In the genomic region with DNA sequence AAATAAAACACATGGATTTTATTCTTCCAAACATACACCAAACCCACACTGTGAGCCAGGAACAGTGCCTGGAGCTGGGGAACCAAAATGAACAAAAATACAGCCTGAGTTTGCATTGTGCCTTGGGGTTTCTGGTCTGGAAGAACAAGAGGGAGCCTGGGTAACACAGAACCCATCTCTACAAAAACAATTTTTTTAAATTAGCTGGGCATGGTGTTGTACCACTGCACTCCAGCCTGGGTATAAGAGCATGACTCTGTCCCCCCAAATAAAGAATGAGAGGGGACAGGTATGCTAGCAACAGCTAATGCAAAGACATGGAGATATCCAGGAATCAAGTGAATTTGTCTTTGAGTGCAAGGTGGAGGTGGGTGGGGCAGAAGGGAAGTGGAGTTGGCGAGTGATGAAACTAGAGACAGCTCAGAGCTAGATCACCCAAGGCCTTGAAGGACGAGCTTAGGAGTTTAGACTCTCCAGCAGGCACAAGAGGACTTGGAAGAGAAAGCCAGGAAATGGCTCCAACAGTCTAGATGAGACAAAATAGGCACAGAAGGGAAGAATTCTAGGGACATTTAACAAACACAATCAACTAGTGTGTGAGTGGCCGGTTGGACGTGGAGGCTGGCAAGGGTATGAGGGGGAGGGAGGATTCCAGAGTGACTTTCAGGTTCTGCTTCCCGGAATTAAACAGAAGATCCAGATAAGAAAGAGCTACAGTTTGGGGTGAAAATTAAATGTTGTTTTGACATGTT, we compare ENCODE assay signal across 8 cellular contexts. TPM values are rescaled to one million over a fixed set of nuclear protein-coding genes. Genes with fewer than 3 reads are reported as not detected.
DNase-seq lines count a peak whose midpoint lies in the region; ATAC-seq and TF ChIP-seq lines count a peak whose summit lies in the region.

No MANE protein-coding gene starts in this region.

- intact Hi-C loops in activated CD4-positive, alpha-beta T cell treated with anti-CD3 and anti-CD28 coated beads for 36 hours (cut with DNase I, micrococcal nuclease), result loop anchor here (1.0 kb wide), 2 partner anchors 12 to 43 kb away; no protein-coding TSS in a partner anchor
- intact Hi-C loops in activated T-helper 1 cell treated with anti-CD3 and anti-CD28 coated beads, Interleukin-12 subunit alpha, Interleukin-12 subunit beta, Interleukin-2, Interleukin-4 antibody, amounts not matched to agents 30 ng/mL and 10 ng/mL and 1 ng/mL, durations not matched to agents 14 hours and 24 hours and 36 hours (cut with micrococcal nuclease), result loop anchor here (1.0 kb wide), 1 partner anchor 21 kb away; no protein-coding TSS in a partner anchor
- intact Hi-C loops in testis (cut with DNase I; ENCODE audit: low total_unique reads), result no loop called here
- intact Hi-C loops in posterior vena cava (cut with DNase I), result no loop called here

- no peaks in the 10 kb centered on the region for H3K9me3 Mint-ChIP-seq in activated CD4-positive, alpha-beta T cell treated with anti-CD3 and anti-CD28 coated beads for 36 hours (ENCODE audit: low read depth)
- H3K9me3 Mint-ChIP-seq in activated T-helper 1 cell treated with anti-CD3 and anti-CD28 coated beads, Interleukin-12 subunit alpha, Interleukin-12 subunit beta, Interleukin-2, Interleukin-4 antibody, amounts not matched to agents 30 ng/mL and 10 ng/mL and 1 ng/mL, durations not matched to agents 14 hours and 24 hours and 36 hours, result no peaks in the 10 kb centered on the region

- H3K36me3 ChIP-seq in right atrium auricular region (no peaks in the 10 kb centered on the region), testis (ENCODE audit: low read depth, missing control alignments) (no peaks in the 10 kb centered on the region)

- H3K27me3 Mint-ChIP-seq in activated CD4-positive, alpha-beta T cell treated with anti-CD3 and anti-CD28 coated beads for 36 hours, result no peaks in the 10 kb centered on the region
- no peaks in the 10 kb centered on the region for H3K27me3 Mint-ChIP-seq in activated T-helper 1 cell treated with anti-CD3 and anti-CD28 coated beads, Interleukin-12 subunit alpha, Interleukin-12 subunit beta, Interleukin-2, Interleukin-4 antibody, amounts not matched to agents 30 ng/mL and 10 ng/mL and 1 ng/mL, durations not matched to agents 14 hours and 24 hours and 36 hours (ENCODE audit: insufficient read depth)

- H3K36me3 Mint-ChIP-seq in activated CD4-positive, alpha-beta T cell treated with anti-CD3 and anti-CD28 coated beads for 36 hours (ENCODE audit: low read depth), result peaks cover 60% of the 10 kb centered on the region
- H3K36me3 Mint-ChIP-seq in activated T-helper 1 cell treated with anti-CD3 and anti-CD28 coated beads, Interleukin-12 subunit alpha, Interleukin-12 subunit beta, Interleukin-2, Interleukin-4 antibody, amounts not matched to agents 30 ng/mL and 10 ng/mL and 1 ng/mL, durations not matched to agents 14 hours and 24 hours and 36 hours (ENCODE audit: low read depth), result peaks cover 49% of the 10 kb centered on the region

- H3K4me1 ChIP-seq in right atrium auricular region (peaks cover 0 to 18% of the 10 kb centered on the region in 2 donors), testis (peaks cover 30% of the 10 kb centered on the region)

- POLR2A ChIA-PET in activated CD4-positive, alpha-beta T cell treated with anti-CD3 and anti-CD28 coated beads for 36 hours (lab: Charles Lee), result interaction anchor here (0.6 to 2.7 kb wide), 14 partner anchors 11 to 107 kb away, joined by 3 to 13 read pairs (median 6); no protein-coding TSS in a partner anchor

- no peak overlapping the region for H3K4me3 ChIP-seq in right atrium auricular region
- no peak overlapping the region for H3K4me3 ChIP-seq in testis

- peak overlapping the region; percentile 96 for H3K27ac Mint-ChIP-seq in activated CD4-positive, alpha-beta T cell treated with anti-CD3 and anti-CD28 coated beads for 36 hours
- H3K27ac Mint-ChIP-seq in activated T-helper 1 cell treated with anti-CD3 and anti-CD28 coated beads, Interleukin-12 subunit alpha, Interleukin-12 subunit beta, Interleukin-2, Interleukin-4 antibody, amounts not matched to agents 30 ng/mL and 10 ng/mL and 1 ng/mL, durations not matched to agents 14 hours and 24 hours and 36 hours, result peak overlapping the region; percentile 95

- H3K27me3 ChIP-seq in right atrium auricular region (no peaks in the 10 kb centered on the region), testis (no peaks in the 10 kb centered on the region)

- WGBS in testis, 2 donors, result 47 to 62% methylated on average over 5 of the region's 5 CpGs

- H3K4me3 Mint-ChIP-seq in activated CD4-positive, alpha-beta T cell treated with anti-CD3 and anti-CD28 coated beads for 36 hours, result peak overlapping the region; percentile 59
- peak overlapping the region; percentile 76 for H3K4me3 Mint-ChIP-seq in activated T-helper 1 cell treated with anti-CD3 and anti-CD28 coated beads, Interleukin-12 subunit alpha, Interleukin-12 subunit beta, Interleukin-2, Interleukin-4 antibody, amounts not matched to agents 30 ng/mL and 10 ng/mL and 1 ng/mL, durations not matched to agents 14 hours and 24 hours and 36 hours

- TF ChIP-seq CTCF in right atrium auricular region (IDR thresholded peaks at IDR 0.05) (no peak), testis (IDR thresholded peaks at IDR 0.05) (no peak)

- peak; percentile 69 for DNase-seq in activated CD4-positive, alpha-beta T cell treated with anti-CD3 and anti-CD28 coated beads for 36 hours
- DNase-seq in activated CD4-positive, alpha-beta T cell treated with anti-CD3 and anti-CD28 coated beads, Interleukin-2, amount 50 U/mL, for 1 hour, result no peak
- DNase-seq in activated T-helper 1 cell treated with anti-CD3 and anti-CD28 coated beads, Interleukin-12 subunit alpha, Interleukin-12 subunit beta, Interleukin-2, Interleukin-4 antibody, amounts not matched to agents 30 ng/mL and 10 ng/mL and 1 ng/mL, durations not matched to agents 14 hours and 24 hours and 36 hours (ENCODE audit: low spot score), result no peak
- DNase-seq in right atrium auricular region (ENCODE audit: low spot score) (no peak), testis (peak; percentile 72), SHP77 (lab: John Stamatoyannopoulos, UW) (no peak), posterior vena cava (ENCODE audit: low spot score) (no peak)

- peaks cover 88% of the 10 kb centered on the region for H3K4me1 Mint-ChIP-seq in activated CD4-positive, alpha-beta T cell treated with anti-CD3 and anti-CD28 coated beads for 36 hours
- peaks cover 65% of the 10 kb centered on the region for H3K4me1 Mint-ChIP-seq in activated T-helper 1 cell treated with anti-CD3 and anti-CD28 coated beads, Interleukin-12 subunit alpha, Interleukin-12 subunit beta, Interleukin-2, Interleukin-4 antibody, amounts not matched to agents 30 ng/mL and 10 ng/mL and 1 ng/mL, durations not matched to agents 14 hours and 24 hours and 36 hours (ENCODE audit: low read depth)

- TF ChIP-seq POLR2A in testis (IDR thresholded peaks at IDR 0.05), result no peak

- CTCF ChIA-PET in activated CD4-positive, alpha-beta T cell treated with anti-CD3 and anti-CD28 coated beads for 36 hours (lab: Charles Lee), result interaction anchor here (0.7 to 1.9 kb wide), 11 partner anchors 11 to 110 kb away, joined by 3 to 12 read pairs (median 4); no protein-coding TSS in a partner anchor

- H3K9me3 ChIP-seq in right atrium auricular region (no peaks in the 10 kb centered on the region), testis (no peaks in the 10 kb centered on the region)

- peak; percentile 43 for ATAC-seq in activated CD4-positive, alpha-beta T cell treated with anti-CD3 and anti-CD28 coated beads for 36 hours
- ATAC-seq in GM21737 (IDR thresholded peaks at IDR 0.05; ENCODE audit: unreplicated experiment), result no peak

- H3K27ac ChIP-seq in right atrium auricular region (peak overlapping the region; percentile 33 to 35), testis (peak overlapping the region; percentile 50 to 73)

RNA-seq across cellular contexts. Expression of a gene that starts 47.4 kb away (rescaled TPM):
- 100 to 1,000 TPM; 254 to 354 TPM for total RNA-seq in activated CD4-positive, alpha-beta T cell treated with anti-CD3 and anti-CD28 coated beads for 36 hours
- 195 and 202 TPM in 2 replicates for total RNA-seq in activated T-helper 1 cell treated with anti-CD3 and anti-CD28 coated beads, Interleukin-12 subunit alpha, Interleukin-12 subunit beta, Interleukin-2, Interleukin-4 antibody, amounts not matched to agents 30 ng/mL and 10 ng/mL and 1 ng/mL, durations not matched to agents 14 hours and 24 hours and 36 hours
- total RNA-seq in right atrium auricular region, result 10 to 100 TPM; 18.0 to 24.1 TPM
- total RNA-seq in testis, result 10 to 100 TPM; 76.6 to 89.2 TPM
- 37.9 TPM for polyA plus RNA-seq in testis (ENCODE audit: insufficient read depth, low read depth, low replicate concordance)
- 100 to 1,000 TPM; 116 to 165 TPM for total RNA-seq in posterior vena cava

RNA-seq across cellular contexts. Expression of a gene that starts 58.1 kb away (rescaled TPM):
- total RNA-seq in activated CD4-positive, alpha-beta T cell treated with anti-CD3 and anti-CD28 coated beads for 36 hours, result 10 to 100 TPM; 17.7 to 19.7 TPM
- total RNA-seq in activated T-helper 1 cell treated with anti-CD3 and anti-CD28 coated beads, Interleukin-12 subunit alpha, Interleukin-12 subunit beta, Interleukin-2, Interleukin-4 antibody, amounts not matched to agents 30 ng/mL and 10 ng/mL and 1 ng/mL, durations not matched to agents 14 hours and 24 hours and 36 hours, result 23.1 and 24.9 TPM in 2 replicates
- total RNA-seq in right atrium auricular region (10 to 100 TPM; 16.2 to 16.9 TPM), testis (10 to 100 TPM; 49.1 to 53.4 TPM), posterior vena cava (10 to 100 TPM; 38.3 to 38.9 TPM)
- polyA plus RNA-seq in testis (ENCODE audit: insufficient read depth, low read depth, low replicate concordance), result 41.1 TPM

Comparison
In these comparisons a context has a peak if more than half of its experiments do, and no peak if none do; other contexts are left out.
1. DNase-seq: peak in activated CD4-positive, alpha-beta T cell treated with anti-CD3 and anti-CD28 coated beads for 36 hours (single experiment) and testis (single experiment); none in activated CD4-positive, alpha-beta T cell treated with anti-CD3 and anti-CD28 coated beads, Interleukin-2, amount 50 U/mL, for 1 hour (single experiment), activated T-helper 1 cell treated with anti-CD3 and anti-CD28 coated beads, Interleukin-12 subunit alpha, Interleukin-12 subunit beta, Interleukin-2, Interleukin-4 antibody, amounts not matched to agents 30 ng/mL and 10 ng/mL and 1 ng/mL, durations not matched to agents 14 hours and 24 hours and 36 hours (single experiment), right atrium auricular region (single experiment), SHP77 (0 of 2) and posterior vena cava (single experiment).
2. intact Hi-C loops: an anchor here in activated CD4-positive, alpha-beta T cell treated with anti-CD3 and anti-CD28 coated beads for 36 hours (1.0 kb wide) and activated T-helper 1 cell treated with anti-CD3 and anti-CD28 coated beads, Interleukin-12 subunit alpha, Interleukin-12 subunit beta, Interleukin-2, Interleukin-4 antibody, amounts not matched to agents 30 ng/mL and 10 ng/mL and 1 ng/mL, durations not matched to agents 14 hours and 24 hours and 36 hours (1.0 kb wide); none called in testis and posterior vena cava.